In genomic region chr17:62681939-62682381, GRCh38 we compare ENCODE assay signal across 18 cellular contexts.
"Had no signal": no experiment of that assay in that cellular context is flagged by ENCODE, and none has a peak within 500 bp of the region (broad histone marks: within the 10 kb centered on the region; RNA-seq: fewer than 3 reads in every experiment).

No MANE protein-coding gene starts in this region.

- H3K36me3 ChIP-seq: colonic mucosa, pancreas, thyroid gland had no signal

- FAIRE-seq: pancreas, TTC549 had no signal

- H3K4me3 ChIP-seq: colonic mucosa, gastroesophageal sphincter, heart right ventricle, pancreas, thyroid gland had no signal

- DNase-seq: activated CD4-positive, alpha-beta memory T cell treated with anti-CD3 and anti-CD28 coated beads, Interleukin-2, amount 10 ng/mL, durations not matched to agents 7 days and 5 days; activated CD4-positive, alpha-beta T cell treated with anti-CD3 and anti-CD28 coated beads for 48 hours; activated CD8-positive, alpha-beta memory T cell treated with anti-CD3 and anti-CD28 coated beads, Interleukin-2, amount 10 ng/mL, durations not matched to agents 7 days and 5 days; activated naive CD4-positive, alpha-beta T cell treated with anti-CD3 and anti-CD28 coated beads for 36 hours; brain microvascular endothelial cell; central memory CD4-positive, alpha-beta T cell; colonic mucosa; heart right ventricle; left ventricle myocardium superior; mesendoderm; naive thymus-derived CD8-positive, alpha-beta T cell; pancreas; stimulated activated CD4-positive, alpha-beta T cell treated with anti-CD3 and anti-CD28 coated beads, Interleukin-2, amount 100 ng/mL, for 24 hours; stimulated activated naive CD4-positive, alpha-beta T cell treated with Interleukin-2 at 50 U/mL for 16 hours; thyroid gland had no signal

- ATAC-seq: activated CD8-positive, alpha-beta memory T cell treated with anti-CD3 and anti-CD28 coated beads, Interleukin-2, amount 10 ng/mL, durations not matched to agents 7 days and 5 days; gastroesophageal sphincter; heart right ventricle; left ventricle myocardium superior; naive thymus-derived CD8-positive, alpha-beta T cell; pancreas; WTC11 had no signal

- H3K9me3 ChIP-seq: colonic mucosa, gastroesophageal sphincter, heart right ventricle, pancreas, thyroid gland had no signal

- H3K27ac ChIP-seq: brain microvascular endothelial cell, colonic mucosa, gastroesophageal sphincter, heart right ventricle, pancreas, thyroid gland had no signal

- H3K4me1 ChIP-seq: colonic mucosa, gastroesophageal sphincter, heart right ventricle, pancreas, thyroid gland had no signal

- H3K27me3 ChIP-seq: brain microvascular endothelial cell, colonic mucosa, gastroesophageal sphincter, heart right ventricle, pancreas, thyroid gland had no signal
